In the genomic region with DNA sequence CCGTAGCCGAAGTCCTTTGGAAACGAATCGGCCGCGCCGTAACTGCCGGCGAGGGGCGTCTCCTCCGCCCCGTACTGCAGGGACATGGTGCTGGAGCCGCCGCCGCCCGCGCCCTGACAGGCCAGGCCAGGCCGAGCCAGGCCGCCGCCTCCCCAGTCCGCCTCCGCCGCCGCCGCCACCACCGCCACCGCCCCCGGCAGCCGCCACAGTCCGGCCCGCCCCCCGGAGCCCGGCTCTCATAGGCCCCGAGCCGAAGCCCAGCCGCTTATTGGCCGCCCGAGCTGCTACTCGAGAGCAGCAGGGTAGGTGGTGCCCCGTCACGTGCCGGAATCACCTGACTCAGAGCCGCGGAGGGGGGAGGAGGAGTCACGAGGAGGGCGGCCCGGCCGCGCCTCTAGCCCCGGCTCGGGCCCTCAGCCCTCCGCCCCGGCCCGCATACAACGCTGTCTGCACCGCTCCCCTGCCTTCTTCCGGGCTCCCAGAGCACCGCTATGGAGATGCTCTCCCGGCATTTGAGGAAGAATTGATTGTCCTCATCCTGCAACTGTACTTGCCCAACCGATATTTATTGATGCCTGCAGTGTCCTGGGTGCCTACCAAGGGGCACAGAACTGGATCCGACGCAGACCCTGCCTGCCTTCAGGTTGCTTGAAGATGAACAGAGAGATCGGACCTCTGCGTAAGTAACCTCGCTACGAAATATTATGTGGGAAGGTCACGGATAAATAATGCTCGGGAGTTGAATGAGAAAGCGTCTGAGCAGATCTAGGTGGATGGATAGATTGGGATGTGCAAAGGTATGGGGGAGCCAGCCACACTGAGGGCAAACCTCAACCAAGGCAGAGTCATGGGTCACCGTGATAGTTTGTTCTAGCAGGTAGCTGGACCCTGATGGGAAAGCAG, we compare ENCODE assay signal across 1 cellular context.
TF ChIP-seq lines count a peak whose summit lies in the region.

A gene with protein sequence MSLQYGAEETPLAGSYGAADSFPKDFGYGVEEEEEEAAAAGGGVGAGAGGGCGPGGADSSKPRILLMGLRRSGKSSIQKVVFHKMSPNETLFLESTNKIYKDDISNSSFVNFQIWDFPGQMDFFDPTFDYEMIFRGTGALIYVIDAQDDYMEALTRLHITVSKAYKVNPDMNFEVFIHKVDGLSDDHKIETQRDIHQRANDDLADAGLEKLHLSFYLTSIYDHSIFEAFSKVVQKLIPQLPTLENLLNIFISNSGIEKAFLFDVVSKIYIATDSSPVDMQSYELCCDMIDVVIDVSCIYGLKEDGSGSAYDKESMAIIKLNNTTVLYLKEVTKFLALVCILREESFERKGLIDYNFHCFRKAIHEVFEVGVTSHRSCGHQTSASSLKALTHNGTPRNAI (minus strand): TSS at position 212 of the 903 bp plus-strand sequence. CDS start 126 bp downstream, at position 86.

TF ChIP-seq in HepG2, 621 proteins besides CTCF, POLR2A, EP300 and RAD21 (continued from another document and continues in another):
- peak; percentile 96 for TF ChIP-seq SAP130 (CRISPR knock-in tag; IDR thresholded peaks at IDR 0.05; ENCODE audit: low read depth)
- TF ChIP-seq ZNF331 (CRISPR knock-in tag; IDR thresholded peaks at IDR 0.05) = peak; percentile 43; the same call in 1 of the 2 replicates
- TF ChIP-seq MTA1 (CRISPR knock-in tag; IDR thresholded peaks at IDR 0.05; ENCODE audit: borderline replicate concordance) = no peak
- TF ChIP-seq ZZZ3 (CRISPR knock-in tag; IDR thresholded peaks at IDR 0.05; ENCODE audit: borderline replicate concordance) = peak; percentile 36; the same call in 1 of the 2 replicates
- no peak; the same call in 1 of the 2 replicates for TF ChIP-seq ZNF792 (CRISPR knock-in tag; IDR thresholded peaks at IDR 0.05)
- TF ChIP-seq JUND (CRISPR knock-in tag; IDR thresholded peaks at IDR 0.05) = peak; percentile 30; the same call in 1 of the 2 replicates
- TF ChIP-seq ZNF672 (CRISPR knock-in tag; IDR thresholded peaks at IDR 0.05) = no peak
- TF ChIP-seq, protein P1, sequence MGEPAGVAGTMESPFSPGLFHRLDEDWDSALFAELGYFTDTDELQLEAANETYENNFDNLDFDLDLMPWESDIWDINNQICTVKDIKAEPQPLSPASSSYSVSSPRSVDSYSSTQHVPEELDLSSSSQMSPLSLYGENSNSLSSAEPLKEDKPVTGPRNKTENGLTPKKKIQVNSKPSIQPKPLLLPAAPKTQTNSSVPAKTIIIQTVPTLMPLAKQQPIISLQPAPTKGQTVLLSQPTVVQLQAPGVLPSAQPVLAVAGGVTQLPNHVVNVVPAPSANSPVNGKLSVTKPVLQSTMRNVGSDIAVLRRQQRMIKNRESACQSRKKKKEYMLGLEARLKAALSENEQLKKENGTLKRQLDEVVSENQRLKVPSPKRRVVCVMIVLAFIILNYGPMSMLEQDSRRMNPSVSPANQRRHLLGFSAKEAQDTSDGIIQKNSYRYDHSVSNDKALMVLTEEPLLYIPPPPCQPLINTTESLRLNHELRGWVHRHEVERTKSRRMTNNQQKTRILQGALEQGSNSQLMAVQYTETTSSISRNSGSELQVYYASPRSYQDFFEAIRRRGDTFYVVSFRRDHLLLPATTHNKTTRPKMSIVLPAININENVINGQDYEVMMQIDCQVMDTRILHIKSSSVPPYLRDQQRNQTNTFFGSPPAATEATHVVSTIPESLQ (CRISPR knock-in tag; conservative IDR thresholded peaks at IDR 0.05) = no peak
- TF ChIP-seq ZNF883 (CRISPR knock-in tag; IDR thresholded peaks at IDR 0.05; ENCODE audit: not compliant biosample characterization) = no peak
- TF ChIP-seq ETV5 (CRISPR knock-in tag; IDR thresholded peaks at IDR 0.05; ENCODE audit: borderline replicate concordance) = peak; percentile 24; the same call in 1 of the 2 replicates
- TF ChIP-seq IKZF1 (IDR thresholded peaks at IDR 0.05) = no peak
- TF ChIP-seq, protein P2, sequence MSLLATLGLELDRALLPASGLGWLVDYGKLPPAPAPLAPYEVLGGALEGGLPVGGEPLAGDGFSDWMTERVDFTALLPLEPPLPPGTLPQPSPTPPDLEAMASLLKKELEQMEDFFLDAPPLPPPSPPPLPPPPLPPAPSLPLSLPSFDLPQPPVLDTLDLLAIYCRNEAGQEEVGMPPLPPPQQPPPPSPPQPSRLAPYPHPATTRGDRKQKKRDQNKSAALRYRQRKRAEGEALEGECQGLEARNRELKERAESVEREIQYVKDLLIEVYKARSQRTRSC (CRISPR knock-in tag; IDR thresholded peaks at IDR 0.05; ENCODE audit: low read depth) = no peak
- TF ChIP-seq ZNF337 (CRISPR knock-in tag; IDR thresholded peaks at IDR 0.05; ENCODE audit: borderline replicate concordance, low read depth) = no peak
- peak; percentile 73; the same call in 1 of the 2 replicates for TF ChIP-seq TBX3 (IDR thresholded peaks at IDR 0.05; ENCODE audit: borderline replicate concordance)
- TF ChIP-seq REL (CRISPR knock-in tag; conservative IDR thresholded peaks at IDR 0.05) = no peak
- no peak for TF ChIP-seq MIXL1 (CRISPR knock-in tag; IDR thresholded peaks at IDR 0.05)
- peak; percentile 82; the same call in 1 of the 2 replicates for TF ChIP-seq EED (CRISPR knock-in tag; IDR thresholded peaks at IDR 0.05)
- TF ChIP-seq, protein P3, sequence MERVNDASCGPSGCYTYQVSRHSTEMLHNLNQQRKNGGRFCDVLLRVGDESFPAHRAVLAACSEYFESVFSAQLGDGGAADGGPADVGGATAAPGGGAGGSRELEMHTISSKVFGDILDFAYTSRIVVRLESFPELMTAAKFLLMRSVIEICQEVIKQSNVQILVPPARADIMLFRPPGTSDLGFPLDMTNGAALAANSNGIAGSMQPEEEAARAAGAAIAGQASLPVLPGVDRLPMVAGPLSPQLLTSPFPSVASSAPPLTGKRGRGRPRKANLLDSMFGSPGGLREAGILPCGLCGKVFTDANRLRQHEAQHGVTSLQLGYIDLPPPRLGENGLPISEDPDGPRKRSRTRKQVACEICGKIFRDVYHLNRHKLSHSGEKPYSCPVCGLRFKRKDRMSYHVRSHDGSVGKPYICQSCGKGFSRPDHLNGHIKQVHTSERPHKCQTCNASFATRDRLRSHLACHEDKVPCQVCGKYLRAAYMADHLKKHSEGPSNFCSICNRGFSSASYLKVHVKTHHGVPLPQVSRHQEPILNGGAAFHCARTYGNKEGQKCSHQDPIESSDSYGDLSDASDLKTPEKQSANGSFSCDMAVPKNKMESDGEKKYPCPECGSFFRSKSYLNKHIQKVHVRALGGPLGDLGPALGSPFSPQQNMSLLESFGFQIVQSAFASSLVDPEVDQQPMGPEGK (CRISPR knock-in tag; IDR thresholded peaks at IDR 0.05) = peak; percentile 88
- TF ChIP-seq SMYD3 (CRISPR knock-in tag; IDR thresholded peaks at IDR 0.05) = no peak
- TF ChIP-seq ZNF138 (CRISPR knock-in tag; IDR thresholded peaks at IDR 0.05; ENCODE audit: low read depth) = no peak; the same call in 1 of the 2 replicates
- no peak for TF ChIP-seq GPN1 (CRISPR knock-in tag; IDR thresholded peaks at IDR 0.05; ENCODE audit: borderline replicate concordance)
- TF ChIP-seq, protein P4, sequence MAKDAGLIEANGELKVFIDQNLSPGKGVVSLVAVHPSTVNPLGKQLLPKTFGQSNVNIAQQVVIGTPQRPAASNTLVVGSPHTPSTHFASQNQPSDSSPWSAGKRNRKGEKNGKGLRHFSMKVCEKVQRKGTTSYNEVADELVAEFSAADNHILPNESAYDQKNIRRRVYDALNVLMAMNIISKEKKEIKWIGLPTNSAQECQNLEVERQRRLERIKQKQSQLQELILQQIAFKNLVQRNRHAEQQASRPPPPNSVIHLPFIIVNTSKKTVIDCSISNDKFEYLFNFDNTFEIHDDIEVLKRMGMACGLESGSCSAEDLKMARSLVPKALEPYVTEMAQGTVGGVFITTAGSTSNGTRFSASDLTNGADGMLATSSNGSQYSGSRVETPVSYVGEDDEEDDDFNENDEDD (CRISPR knock-in tag; IDR thresholded peaks at IDR 0.05; ENCODE audit: borderline replicate concordance) = peak; percentile 37; the same call in 1 of the 2 replicates
- TF ChIP-seq ZBTB21 (CRISPR knock-in tag; IDR thresholded peaks at IDR 0.05) = no peak
- no peak for TF ChIP-seq SIN3B (IDR thresholded peaks at IDR 0.05; ENCODE audit: low read length)
- TF ChIP-seq, protein P5, sequence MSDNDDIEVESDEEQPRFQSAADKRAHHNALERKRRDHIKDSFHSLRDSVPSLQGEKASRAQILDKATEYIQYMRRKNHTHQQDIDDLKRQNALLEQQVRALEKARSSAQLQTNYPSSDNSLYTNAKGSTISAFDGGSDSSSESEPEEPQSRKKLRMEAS (IDR thresholded peaks at IDR 0.05) = peak; percentile 87; the same call in 1 of the 2 replicates
- TF ChIP-seq, protein P6, sequence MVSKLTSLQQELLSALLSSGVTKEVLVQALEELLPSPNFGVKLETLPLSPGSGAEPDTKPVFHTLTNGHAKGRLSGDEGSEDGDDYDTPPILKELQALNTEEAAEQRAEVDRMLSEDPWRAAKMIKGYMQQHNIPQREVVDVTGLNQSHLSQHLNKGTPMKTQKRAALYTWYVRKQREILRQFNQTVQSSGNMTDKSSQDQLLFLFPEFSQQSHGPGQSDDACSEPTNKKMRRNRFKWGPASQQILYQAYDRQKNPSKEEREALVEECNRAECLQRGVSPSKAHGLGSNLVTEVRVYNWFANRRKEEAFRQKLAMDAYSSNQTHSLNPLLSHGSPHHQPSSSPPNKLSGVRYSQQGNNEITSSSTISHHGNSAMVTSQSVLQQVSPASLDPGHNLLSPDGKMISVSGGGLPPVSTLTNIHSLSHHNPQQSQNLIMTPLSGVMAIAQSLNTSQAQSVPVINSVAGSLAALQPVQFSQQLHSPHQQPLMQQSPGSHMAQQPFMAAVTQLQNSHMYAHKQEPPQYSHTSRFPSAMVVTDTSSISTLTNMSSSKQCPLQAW (CRISPR knock-in tag; IDR thresholded peaks at IDR 0.05) = peak; percentile 82
- no peak for TF ChIP-seq ZNF264 (CRISPR knock-in tag; IDR thresholded peaks at IDR 0.05)
- no peak for TF ChIP-seq EEA1 (CRISPR knock-in tag; IDR thresholded peaks at IDR 0.05; ENCODE audit: borderline replicate concordance)
- no peak for TF ChIP-seq ZNF589 (CRISPR knock-in tag; conservative IDR thresholded peaks at IDR 0.05)
- TF ChIP-seq, protein P7, sequence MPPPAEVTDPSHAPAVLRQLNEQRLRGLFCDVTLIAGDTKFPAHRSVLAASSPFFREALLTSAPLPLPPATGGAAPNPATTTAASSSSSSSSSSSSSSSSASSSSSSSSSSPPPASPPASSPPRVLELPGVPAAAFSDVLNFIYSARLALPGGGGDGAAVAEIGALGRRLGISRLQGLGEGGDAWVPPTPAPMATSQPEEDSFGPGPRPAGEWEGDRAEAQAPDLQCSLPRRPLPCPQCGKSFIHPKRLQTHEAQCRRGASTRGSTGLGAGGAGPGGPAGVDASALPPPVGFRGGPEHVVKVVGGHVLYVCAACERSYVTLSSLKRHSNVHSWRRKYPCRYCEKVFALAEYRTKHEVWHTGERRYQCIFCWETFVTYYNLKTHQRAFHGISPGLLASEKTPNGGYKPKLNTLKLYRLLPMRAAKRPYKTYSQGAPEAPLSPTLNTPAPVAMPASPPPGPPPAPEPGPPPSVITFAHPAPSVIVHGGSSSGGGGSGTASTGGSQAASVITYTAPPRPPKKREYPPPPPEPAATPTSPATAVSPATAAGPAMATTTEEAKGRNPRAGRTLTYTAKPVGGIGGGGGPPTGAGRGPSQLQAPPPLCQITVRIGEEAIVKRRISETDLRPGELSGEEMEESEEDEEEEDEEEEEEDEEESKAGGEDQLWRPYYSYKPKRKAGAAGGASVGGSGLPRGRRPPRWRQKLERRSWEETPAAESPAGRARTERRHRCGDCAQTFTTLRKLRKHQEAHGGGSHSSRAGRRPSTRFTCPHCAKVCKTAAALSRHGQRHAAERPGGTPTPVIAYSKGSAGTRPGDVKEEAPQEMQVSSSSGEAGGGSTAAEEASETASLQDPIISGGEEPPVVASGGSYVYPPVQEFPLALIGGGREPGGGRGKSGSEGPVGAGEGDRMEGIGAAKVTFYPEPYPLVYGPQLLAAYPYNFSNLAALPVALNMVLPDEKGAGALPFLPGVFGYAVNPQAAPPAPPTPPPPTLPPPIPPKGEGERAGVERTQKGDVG (CRISPR knock-in tag; IDR thresholded peaks at IDR 0.05; ENCODE audit: borderline replicate concordance) = no peak
- TF ChIP-seq, protein P8, sequence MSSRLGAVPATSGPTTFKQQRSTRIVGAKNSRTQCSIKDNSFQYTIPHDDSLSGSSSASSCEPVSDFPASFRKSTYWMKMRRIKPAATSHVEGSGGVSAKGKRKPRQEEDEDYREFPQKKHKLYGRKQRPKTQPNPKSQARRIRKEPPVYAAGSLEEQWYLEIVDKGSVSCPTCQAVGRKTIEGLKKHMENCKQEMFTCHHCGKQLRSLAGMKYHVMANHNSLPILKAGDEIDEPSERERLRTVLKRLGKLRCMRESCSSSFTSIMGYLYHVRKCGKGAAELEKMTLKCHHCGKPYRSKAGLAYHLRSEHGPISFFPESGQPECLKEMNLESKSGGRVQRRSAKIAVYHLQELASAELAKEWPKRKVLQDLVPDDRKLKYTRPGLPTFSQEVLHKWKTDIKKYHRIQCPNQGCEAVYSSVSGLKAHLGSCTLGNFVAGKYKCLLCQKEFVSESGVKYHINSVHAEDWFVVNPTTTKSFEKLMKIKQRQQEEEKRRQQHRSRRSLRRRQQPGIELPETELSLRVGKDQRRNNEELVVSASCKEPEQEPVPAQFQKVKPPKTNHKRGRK (CRISPR knock-in tag; IDR thresholded peaks at IDR 0.05) = no peak
- TF ChIP-seq, protein P9, sequence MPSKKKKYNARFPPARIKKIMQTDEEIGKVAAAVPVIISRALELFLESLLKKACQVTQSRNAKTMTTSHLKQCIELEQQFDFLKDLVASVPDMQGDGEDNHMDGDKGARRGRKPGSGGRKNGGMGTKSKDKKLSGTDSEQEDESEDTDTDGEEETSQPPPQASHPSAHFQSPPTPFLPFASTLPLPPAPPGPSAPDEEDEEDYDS (CRISPR knock-in tag; IDR thresholded peaks at IDR 0.05) = 0 out of 2 replicates have a peak, but pooled peaks have one; percentile 17
- TF ChIP-seq JUNB (CRISPR knock-in tag; IDR thresholded peaks at IDR 0.05; ENCODE audit: borderline replicate concordance) = no peak
- TF ChIP-seq, protein P10, sequence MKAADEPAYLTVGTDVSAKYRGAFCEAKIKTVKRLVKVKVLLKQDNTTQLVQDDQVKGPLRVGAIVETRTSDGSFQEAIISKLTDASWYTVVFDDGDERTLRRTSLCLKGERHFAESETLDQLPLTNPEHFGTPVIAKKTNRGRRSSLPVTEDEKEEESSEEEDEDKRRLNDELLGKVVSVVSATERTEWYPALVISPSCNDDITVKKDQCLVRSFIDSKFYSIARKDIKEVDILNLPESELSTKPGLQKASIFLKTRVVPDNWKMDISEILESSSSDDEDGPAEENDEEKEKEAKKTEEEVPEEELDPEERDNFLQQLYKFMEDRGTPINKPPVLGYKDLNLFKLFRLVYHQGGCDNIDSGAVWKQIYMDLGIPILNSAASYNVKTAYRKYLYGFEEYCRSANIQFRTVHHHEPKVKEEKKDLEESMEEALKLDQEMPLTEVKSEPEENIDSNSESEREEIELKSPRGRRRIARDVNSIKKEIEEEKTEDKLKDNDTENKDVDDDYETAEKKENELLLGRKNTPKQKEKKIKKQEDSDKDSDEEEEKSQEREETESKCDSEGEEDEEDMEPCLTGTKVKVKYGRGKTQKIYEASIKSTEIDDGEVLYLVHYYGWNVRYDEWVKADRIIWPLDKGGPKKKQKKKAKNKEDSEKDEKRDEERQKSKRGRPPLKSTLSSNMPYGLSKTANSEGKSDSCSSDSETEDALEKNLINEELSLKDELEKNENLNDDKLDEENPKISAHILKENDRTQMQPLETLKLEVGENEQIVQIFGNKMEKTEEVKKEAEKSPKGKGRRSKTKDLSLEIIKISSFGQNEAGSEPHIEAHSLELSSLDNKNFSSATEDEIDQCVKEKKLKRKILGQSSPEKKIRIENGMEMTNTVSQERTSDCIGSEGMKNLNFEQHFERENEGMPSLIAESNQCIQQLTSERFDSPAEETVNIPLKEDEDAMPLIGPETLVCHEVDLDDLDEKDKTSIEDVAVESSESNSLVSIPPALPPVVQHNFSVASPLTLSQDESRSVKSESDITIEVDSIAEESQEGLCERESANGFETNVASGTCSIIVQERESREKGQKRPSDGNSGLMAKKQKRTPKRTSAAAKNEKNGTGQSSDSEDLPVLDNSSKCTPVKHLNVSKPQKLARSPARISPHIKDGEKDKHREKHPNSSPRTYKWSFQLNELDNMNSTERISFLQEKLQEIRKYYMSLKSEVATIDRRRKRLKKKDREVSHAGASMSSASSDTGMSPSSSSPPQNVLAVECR (CRISPR knock-in tag; IDR thresholded peaks at IDR 0.05; ENCODE audit: borderline replicate concordance) = peak; percentile 85; the same call in 1 of the 2 replicates
- TF ChIP-seq ZIK1 (CRISPR knock-in tag; IDR thresholded peaks at IDR 0.05; ENCODE audit: borderline replicate concordance, low read depth) = no peak
